ENCODE assay signal across 13 cellular contexts in genomic region chr5:141095263-141095641, GRCh38. TPM values are rescaled to one million over a fixed set of nuclear protein-coding genes. Genes with fewer than 3 reads are reported as not detected.
DNase-seq lines count a peak whose midpoint lies in the region; FAIRE-seq and TF ChIP-seq lines count a peak whose summit lies in the region.
"Had no signal": no experiment of that assay in that cellular context is flagged by ENCODE, and none has a peak within 500 bp of the region (broad histone marks: within the 10 kb centered on the region; RNA-seq: fewer than 3 reads in every experiment).

No MANE protein-coding gene starts in this region.

- H3K27ac ChIP-seq in iPS DF 6.9 (ENCODE audit: low read length): no peak overlapping the region
- H3K27ac ChIP-seq: PC-9 had no signal

- no peak for FAIRE-seq in GM19239 (lab: Jason Lieb, UNC)

- no peaks in the 10 kb centered on the region for H3K27me3 ChIP-seq in H7 (ENCODE audit: control insufficient read depth, insufficient read depth, low read length)
- no peaks in the 10 kb centered on the region for H3K27me3 ChIP-seq in iPS DF 6.9 (ENCODE audit: control insufficient read depth, insufficient read depth, low read length)

- no peaks in the 10 kb centered on the region for H3K9me3 ChIP-seq in iPS DF 6.9 (ENCODE audit: control insufficient read depth, insufficient read depth, low read length)
- H3K9me3 ChIP-seq: Caco-2, HAP-1 had no signal

- no peaks in the 10 kb centered on the region for H3K4me1 ChIP-seq in iPS DF 6.9 (ENCODE audit: control insufficient read depth, insufficient read depth, low read length)
- H3K4me1 ChIP-seq: Caco-2, HAP-1 had no signal

- H3K4me3 ChIP-seq in H7 (ENCODE audit: insufficient read depth, low read depth, low read length) (peak overlapping the region; percentile 55; the same call in 1 of the 2 replicates), WI38 (ENCODE audit: low read depth, low read length) (peak overlapping the region; percentile 49; the same call in 1 of the 2 replicates), iPS DF 6.9 (ENCODE audit: low read length) (peak overlapping the region; percentile 67; the same call in 1 of the 2 replicates), skeletal muscle cell (ENCODE audit: low read depth, low read length) (peak overlapping the region; percentile 27)
- H3K4me3 ChIP-seq: PC-9 had no signal

- DNase-seq in H7 (no peak), iPS DF 6.9 (ENCODE audit: low read depth, low spot score) (no peak), skeletal muscle cell (ENCODE audit: low read depth) (no peak), HT-29 (ENCODE audit: low spot score) (no peak), superior temporal gyrus (ENCODE audit: extremely low spot score) (no peak), GM19239 (ENCODE audit: insufficient read length, low spot score) (no peak), NCI-H226 (no peak)
- DNase-seq: Caco-2; NCI-H1930; PC-9; stimulated activated CD8-positive, alpha-beta memory T cell treated with anti-CD3 and anti-CD28 coated beads, Interleukin-4, amount 100 ng/mL, for 48 hours had no signal

- WGBS in iPS DF 6.9 (ENCODE audit: insufficient coverage, insufficient read length): no CpG with 5 or more reads among the region's 12 CpGs

- no peaks in the 10 kb centered on the region for H3K36me3 ChIP-seq in H7 (replicated peaks; ENCODE audit: control insufficient read depth, insufficient read depth, low read length)
- no peaks in the 10 kb centered on the region for H3K36me3 ChIP-seq in iPS DF 6.9 (ENCODE audit: control insufficient read depth, insufficient read depth, low read length)
- H3K36me3 ChIP-seq: HAP-1 had no signal

- no peak for TF ChIP-seq CTCF in WI38 (IDR thresholded peaks at IDR 0.05; ENCODE audit: low read depth, low read length)

RNA-seq across cellular contexts. Expression of gene PCDHB2, which starts 0.8 kb away (rescaled TPM):
- total RNA-seq in H7 (2014; rRNA removed; shearing (Covaris generic)): 0.69 and 1.9 TPM in 2 replicates
- 0.13 TPM in 1 of 2 replicates, not detected in the other for total RNA-seq in HT-29 (2014; rRNA removed; shearing (Covaris generic))

RNA-seq across cellular contexts. Expression of gene PCDHB3, which starts 5.0 kb away (rescaled TPM):
- 0.21 and 0.26 TPM in 2 replicates for total RNA-seq in H7 (2014; rRNA removed; shearing (Covaris generic))
- total RNA-seq in HT-29 (2014; rRNA removed; shearing (Covaris generic)): 0.03 TPM in 1 of 2 replicates, not detected in the other
- total RNA-seq: Caco-2 had no signal

RNA-seq across cellular contexts. Expression of gene PCDHB4, which starts 26.4 kb away (rescaled TPM):
- total RNA-seq in H7 (2014; rRNA removed; shearing (Covaris generic)): 0.35 and 0.41 TPM in 2 replicates
- total RNA-seq in HT-29 (2014; rRNA removed; shearing (Covaris generic)): not detected in 2 replicates
- total RNA-seq: Caco-2 had no signal

RNA-seq across cellular contexts. Expression of gene PCDHB5, which starts 39.8 kb away (rescaled TPM):
- total RNA-seq in H7 (2014; rRNA removed; shearing (Covaris generic)): 0.07 TPM in 2 replicates
- total RNA-seq in HT-29 (2014; rRNA removed; shearing (Covaris generic)): not detected in 2 replicates
- total RNA-seq: Caco-2, PC-9 had no signal

RNA-seq across cellular contexts. Expression of gene PCDHB1, which starts 44.1 kb away (rescaled TPM):
- 0.10 and 0.30 TPM in 2 replicates for total RNA-seq in H7 (2014; rRNA removed; shearing (Covaris generic))
- total RNA-seq in HT-29 (2014; rRNA removed; shearing (Covaris generic)): not detected in 2 replicates
- total RNA-seq: Caco-2, PC-9 had no signal
